Comparison of ENCODE assay signal across 8 cellular contexts in the genomic region with DNA sequence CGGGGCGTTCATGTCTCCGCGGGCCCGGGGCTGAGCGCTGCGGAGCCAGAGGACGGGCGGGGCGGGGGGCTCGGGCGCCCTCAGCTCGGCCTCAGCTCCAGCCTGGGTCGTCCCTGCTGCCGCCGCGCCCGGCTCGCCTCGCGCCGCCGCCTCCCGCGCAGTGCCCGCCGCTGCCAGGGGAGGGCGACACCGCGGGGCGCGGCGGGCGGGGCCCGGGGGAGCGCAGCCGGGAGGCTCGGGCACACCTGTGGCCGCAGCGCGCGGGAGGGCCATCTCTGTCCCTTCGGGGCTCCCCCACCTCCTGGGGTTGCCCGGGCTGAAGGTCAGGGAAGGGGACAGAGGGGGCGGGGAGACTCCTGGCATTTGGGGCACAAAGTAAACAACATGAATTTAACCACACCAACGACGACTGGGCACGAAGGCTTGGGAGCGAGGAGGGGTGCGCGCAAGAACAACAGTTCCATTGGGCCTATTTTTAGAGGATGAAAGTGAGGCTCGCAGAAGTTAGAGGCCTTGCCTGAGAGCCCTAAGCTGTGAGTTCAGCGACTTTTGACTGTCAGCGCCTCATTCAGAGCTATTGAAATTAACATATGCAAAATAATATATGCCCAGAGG. TPM values are rescaled to one million over a fixed set of nuclear protein-coding genes. Genes with fewer than 3 reads are reported as not detected.
DNase-seq lines count a peak whose midpoint lies in the region; ATAC-seq, FAIRE-seq and TF ChIP-seq lines count a peak whose summit lies in the region.

A gene with protein sequence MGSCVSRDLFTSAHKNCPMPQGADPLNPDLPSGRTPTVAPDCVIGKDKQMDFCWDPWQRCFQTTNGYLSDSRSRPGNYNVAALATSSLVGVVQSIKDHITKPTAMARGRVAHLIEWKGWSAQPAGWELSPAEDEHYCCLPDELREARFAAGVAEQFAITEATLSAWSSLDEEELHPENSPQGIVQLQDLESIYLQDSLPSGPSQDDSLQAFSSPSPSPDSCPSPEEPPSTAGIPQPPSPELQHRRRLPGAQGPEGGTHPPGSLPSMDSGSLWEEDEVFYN (minus strand): TSS at position 162 of the 615 bp plus-strand sequence. CDS start 209 bp downstream, outside the sequence.

- H3K4me1 Mint-ChIP-seq in CD8-positive, alpha-beta memory T cell, result peaks cover 29 to 30% (median 30%) of the 10 kb centered on the region in 3 donors
- H3K4me1 Mint-ChIP-seq in activated CD4-positive, alpha-beta T cell treated with anti-CD3 and anti-CD28 coated beads for 36 hours, result peaks cover 11% of the 10 kb centered on the region
- H3K4me1 Mint-ChIP-seq in mesothelial cell of epicardium, result peaks cover 8% of the 10 kb centered on the region

- FAIRE-seq in HTR-8/SVneo (lab: Jason Lieb, UNC), result peak; percentile 42

- peaks cover 20% of the 10 kb centered on the region for H3K4me1 ChIP-seq in CD8-positive, alpha-beta memory T cell (ENCODE audit: insufficient read depth, low read length)
- peaks cover 53% of the 10 kb centered on the region for H3K4me1 ChIP-seq in suprapubic skin

- no peak for TF ChIP-seq POLR2A in suprapubic skin (IDR thresholded peaks at IDR 0.05)

- WGBS in suprapubic skin, result 8% methylated on average over 10 of the region's 54 CpGs

- H3K27ac ChIP-seq in CD8-positive, alpha-beta memory T cell (ENCODE audit: low read depth, low read length), result no peak within 1 kb of the TSS
- no peak within 1 kb of the TSS for H3K27ac ChIP-seq in suprapubic skin

- H3K4me3 Mint-ChIP-seq in CD8-positive, alpha-beta memory T cell, result peak within 1 kb of the TSS; percentile 53 to 84 (median 82)
- peak within 1 kb of the TSS; percentile 52 for H3K4me3 Mint-ChIP-seq in activated CD4-positive, alpha-beta T cell treated with anti-CD3 and anti-CD28 coated beads for 36 hours
- H3K4me3 Mint-ChIP-seq in mesothelial cell of epicardium, result peak within 1 kb of the TSS; percentile 70

- H3K9me3 ChIP-seq in CD8-positive, alpha-beta memory T cell (ENCODE audit: low read length), result no peaks in the 10 kb centered on the region
- H3K9me3 ChIP-seq in suprapubic skin, result no peaks in the 10 kb centered on the region

- peak; percentile 8 for TF ChIP-seq CTCF in mesothelial cell of epicardium (IDR thresholded peaks at IDR 0.05; ENCODE audit: unreplicated experiment)
- peak; percentile 42 to 59 for TF ChIP-seq CTCF in suprapubic skin (IDR thresholded peaks at IDR 0.05)

- peak in 4 of 5 donors; percentile 24 to 33 (median 28) for DNase-seq in CD8-positive, alpha-beta memory T cell
- DNase-seq in HTR-8/SVneo (ENCODE audit: insufficient read length, low spot score), result peak; percentile 60
- DNase-seq in activated CD4-positive, alpha-beta T cell treated with anti-CD3 and anti-CD28 coated beads for 36 hours, result peak; percentile 68
- peak; percentile 41 for DNase-seq in dermis blood vessel endothelial cell
- peak in 1 of 2 experiments; percentile 64 for DNase-seq in mesothelial cell of epicardium (ENCODE audit: low spot score in 2 of 2, unreplicated experiment in 2 of 2)
- DNase-seq in suprapubic skin (ENCODE audit: low spot score in 2 of 2), result no peak
- DNase-seq in NCI-H1092 treated with DMSO at 0.1 percent for 48 hours (lab: John Stamatoyannopoulos, UW), result no peak

- H3K27me3 ChIP-seq in CD8-positive, alpha-beta memory T cell (ENCODE audit: insufficient read depth, low read length, poor library complexity, severe bottlenecking), result peaks cover 18% of the 10 kb centered on the region
- peaks cover 5% of the 10 kb centered on the region for H3K27me3 ChIP-seq in suprapubic skin

- intact Hi-C loops in activated CD4-positive, alpha-beta T cell treated with anti-CD3 and anti-CD28 coated beads for 36 hours (cut with DNase I, micrococcal nuclease), result loop anchor here in 1 of 2 experiments (1.0 kb wide), 1 partner anchor 64 kb away; no protein-coding TSS in a partner anchor

- H3K27me3 Mint-ChIP-seq in CD8-positive, alpha-beta memory T cell, result peaks cover 10 to 14% of the 10 kb centered on the region in 2 donors
- H3K27me3 Mint-ChIP-seq in activated CD4-positive, alpha-beta T cell treated with anti-CD3 and anti-CD28 coated beads for 36 hours, result peaks cover 15% of the 10 kb centered on the region
- H3K27me3 Mint-ChIP-seq in mesothelial cell of epicardium (ENCODE audit: low read depth), result peaks cover 8% of the 10 kb centered on the region

- H3K36me3 Mint-ChIP-seq in CD8-positive, alpha-beta memory T cell, result no peaks in the 10 kb centered on the region
- no peaks in the 10 kb centered on the region for H3K36me3 Mint-ChIP-seq in activated CD4-positive, alpha-beta T cell treated with anti-CD3 and anti-CD28 coated beads for 36 hours (ENCODE audit: low read depth)
- no peaks in the 10 kb centered on the region for H3K36me3 Mint-ChIP-seq in mesothelial cell of epicardium

- POLR2A ChIA-PET in CD8-positive, alpha-beta memory T cell (lab: Charles Lee), result interaction anchor here (1.1 kb wide), 1 partner anchor 116 kb away, joined by 3 read pairs; no protein-coding TSS in a partner anchor
- POLR2A ChIA-PET in activated CD4-positive, alpha-beta T cell treated with anti-CD3 and anti-CD28 coated beads for 36 hours (lab: Charles Lee), result no interaction called here

- H3K9me3 Mint-ChIP-seq in CD8-positive, alpha-beta memory T cell, result no peaks in the 10 kb centered on the region
- H3K9me3 Mint-ChIP-seq in activated CD4-positive, alpha-beta T cell treated with anti-CD3 and anti-CD28 coated beads for 36 hours (ENCODE audit: low read depth), result no peaks in the 10 kb centered on the region
- H3K9me3 Mint-ChIP-seq in mesothelial cell of epicardium, result no peaks in the 10 kb centered on the region

- peak; percentile 93 for ATAC-seq in activated CD4-positive, alpha-beta T cell treated with anti-CD3 and anti-CD28 coated beads for 36 hours
- ATAC-seq in GM21723 (IDR thresholded peaks at IDR 0.05; ENCODE audit: unreplicated experiment), result no peak

- TF ChIP-seq EP300 in suprapubic skin (IDR thresholded peaks at IDR 0.05), result no peak

- no peaks in the 10 kb centered on the region for H3K36me3 ChIP-seq in CD8-positive, alpha-beta memory T cell (ENCODE audit: insufficient read depth, low read length)
- H3K36me3 ChIP-seq in suprapubic skin, result no peaks in the 10 kb centered on the region

- H3K4me3 ChIP-seq in CD8-positive, alpha-beta memory T cell (ENCODE audit: low read length), result peak within 1 kb of the TSS; percentile 50
- peak within 1 kb of the TSS; percentile 63 for H3K4me3 ChIP-seq in suprapubic skin

- CTCF ChIA-PET in CD8-positive, alpha-beta memory T cell (lab: Charles Lee), result interaction anchor here (0.9 to 5.1 kb wide), 10 partner anchors 9 to 282 kb away, joined by 3 to 27 read pairs (median 6); partner anchors contain the start of gene CPLANE2
- CTCF ChIA-PET in activated CD4-positive, alpha-beta T cell treated with anti-CD3 and anti-CD28 coated beads for 36 hours (lab: Charles Lee), result interaction anchor here (0.7 to 7.8 kb wide), 9 partner anchors 7 to 279 kb away, joined by 3 to 67 read pairs (median 3); no protein-coding TSS in a partner anchor

- peak within 1 kb of the TSS in 4 of 8 donors; percentile 43 to 79 (median 56) for H3K27ac Mint-ChIP-seq in CD8-positive, alpha-beta memory T cell
- H3K27ac Mint-ChIP-seq in activated CD4-positive, alpha-beta T cell treated with anti-CD3 and anti-CD28 coated beads for 36 hours, result peak within 1 kb of the TSS; percentile 15
- H3K27ac Mint-ChIP-seq in mesothelial cell of epicardium, result peak within 1 kb of the TSS; percentile 21

RNA-seq across cellular contexts. Expression of the gene that starts here (rescaled TPM):
- under 1 TPM; 0.62 to 0.66 TPM for total RNA-seq in CD8-positive, alpha-beta memory T cell
- polyA plus RNA-seq in CD8-positive, alpha-beta memory T cell, result not detected
- under 1 TPM; 0.09 to 0.23 TPM for total RNA-seq in activated CD4-positive, alpha-beta T cell treated with anti-CD3 and anti-CD28 coated beads for 36 hours
- not detected in 2 replicates for total RNA-seq in dermis blood vessel endothelial cell
- 1.6 to 1.9 TPM (median 1.7 TPM) in 3 replicates for total RNA-seq in mesothelial cell of epicardium
- total RNA-seq in suprapubic skin, result 1 to 10 TPM in 2 of 4 donors, under 1 TPM in 1, not detected in 1; 0.72 to 1.6 (median 1.2) TPM

Comparison
In these comparisons a context has a peak if more than half of its experiments do, and no peak if none do; other contexts are left out.
1. Peak in DNase-seq and H3K4me3 ChIP-seq in CD8-positive, alpha-beta memory T cell; RNA of the gene not detected or under 1 TPM.
2. Peak in DNase-seq and ATAC-seq in activated CD4-positive, alpha-beta T cell treated with anti-CD3 and anti-CD28 coated beads for 36 hours; RNA of the gene not detected or under 1 TPM.
3. Peak in DNase-seq in dermis blood vessel endothelial cell; RNA of the gene not detected or under 1 TPM.